In the genomic region with DNA sequence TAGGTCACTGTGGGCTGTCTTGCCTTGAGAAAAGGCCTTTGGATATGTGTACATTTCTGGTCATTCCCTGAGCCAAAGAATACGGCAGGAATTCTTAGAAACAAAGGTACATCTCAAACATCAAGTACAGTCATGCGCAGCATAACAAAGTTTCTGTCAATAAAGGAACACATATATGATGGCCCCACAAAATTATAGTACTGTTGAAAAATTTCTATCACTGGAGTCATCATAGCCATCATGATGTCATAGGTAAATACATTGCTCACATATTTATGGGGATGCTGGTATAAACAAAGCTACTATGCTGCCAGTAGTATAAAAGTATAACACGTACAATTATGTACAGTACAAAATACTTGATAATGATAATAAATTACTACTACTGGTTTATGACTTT, we compare ENCODE assay signal across 25 cellular contexts. TPM values are rescaled to one million over a fixed set of nuclear protein-coding genes. Genes with fewer than 3 reads are reported as not detected.
DNase-seq lines count a peak whose midpoint lies in the region; ATAC-seq, FAIRE-seq and TF ChIP-seq lines count a peak whose summit lies in the region.
"Had no signal": no experiment of that assay in that cellular context is flagged by ENCODE, and none has a peak within 500 bp of the region (broad histone marks: within the 10 kb centered on the region; RNA-seq: fewer than 3 reads in every experiment).

No MANE protein-coding gene starts in this region.

- BruUV-seq in HepG2 (replicated peaks; lab: Mats Ljungman, UMichigan), result no TSS peak
- no TSS peak for BruUV-seq in IMR-90 (replicated peaks; lab: Mats Ljungman, UMichigan)

- TF ChIP-seq CTCF in HepG2 (CRISPR knock-in tag; IDR thresholded peaks at IDR 0.05), result no peak
- no peak for TF ChIP-seq CTCF in right lobe of liver (IDR thresholded peaks at IDR 0.05)
- TF ChIP-seq CTCF in IMR-90 (conservative IDR thresholded peaks at IDR 0.05; ENCODE audit: low read depth, low read length), result no peak
- no peak for TF ChIP-seq CTCF in epithelial cell of esophagus (IDR thresholded peaks at IDR 0.05; ENCODE audit: insufficient read depth, low read depth, low read length, missing control alignments)

- H3K27ac ChIP-seq in HepG2 (ENCODE audit: extremely low read length, insufficient read depth, low read length), result no peak overlapping the region
- no peak overlapping the region for H3K27ac ChIP-seq in right lobe of liver
- H3K27ac ChIP-seq in IMR-90 (ENCODE audit: insufficient read depth, low read length), result no peak overlapping the region
- no peak overlapping the region for H3K27ac ChIP-seq in mesendoderm (ENCODE audit: low read depth, low read length)
- H3K27ac ChIP-seq: A549; BLaER1 treated with 17β-estradiol and CSF1 and Interleukin-3, amounts not matched to agents 10 nM and 100 nM; GM23248 had no signal

- H3K4me1 ChIP-seq in HepG2 (ENCODE audit: insufficient read depth, low read length), result no peaks in the 10 kb centered on the region
- H3K4me1 ChIP-seq in right lobe of liver, result no peaks in the 10 kb centered on the region
- H3K4me1 ChIP-seq in IMR-90 (ENCODE audit: control insufficient read depth, insufficient read depth, low read length), result no peaks in the 10 kb centered on the region
- H3K4me1 ChIP-seq in mesendoderm (ENCODE audit: control insufficient read depth, low read depth, low read length), result no peaks in the 10 kb centered on the region
- H3K4me1 ChIP-seq: A549, BE2C had no signal

- H3K18ac ChIP-seq in IMR-90 (ENCODE audit: low read depth, low read length) (no peak overlapping the region), mesendoderm (ENCODE audit: low read length) (no peak overlapping the region)

- dilution Hi-C loops in IMR-90 (cut with HindIII; ENCODE audit: low sequenced_read_pairs, unreplicated experiment), result no loop called here

- H3K4me3 ChIP-seq in HepG2 (replicated peaks in 1 of 3; ENCODE audit: insufficient read depth in 1 of 3, low read depth in 2 of 3, low read length in 3 of 3), result no peak overlapping the region
- H3K4me3 ChIP-seq in right lobe of liver, result no peak overlapping the region
- H3K4me3 ChIP-seq in IMR-90 (ENCODE audit: insufficient read depth, low read depth, low read length), result no peak overlapping the region
- H3K4me3 ChIP-seq in epithelial cell of esophagus (ENCODE audit: low read length), result no peak overlapping the region
- H3K4me3 ChIP-seq in mesendoderm (ENCODE audit: low read length), result no peak overlapping the region
- H3K4me3 ChIP-seq: A549; BLaER1 treated with 17β-estradiol and CSF1 and Interleukin-3, amounts not matched to agents 10 nM and 100 nM; GM23248 had no signal

- H2BK20ac ChIP-seq in IMR-90 (ENCODE audit: low read depth, low read length), result no peak overlapping the region

- TF ChIP-seq POLR2A in HepG2 (IDR thresholded peaks at IDR 0.05; ENCODE audit: insufficient read depth in 1 of 2, low read depth in 2 of 2, low read length in 2 of 2), result no peak
- TF ChIP-seq POLR2A in right lobe of liver (IDR thresholded peaks at IDR 0.05), result no peak
- TF ChIP-seq POLR2A in IMR-90 (IDR thresholded peaks at IDR 0.05; ENCODE audit: low read depth, low read length), result no peak

- 73% methylated on average over 3 of the region's 3 CpGs for WGBS in HepG2 (ENCODE audit: low lambda C conversion rate)
- WGBS in right lobe of liver (ENCODE audit: insufficient coverage, low coverage, low lambda C conversion rate, missing lambda C conversion rate), result 91% methylated on average over 3 of the region's 3 CpGs
- no CpG with 5 or more reads among the region's 3 CpGs for WGBS in IMR-90 (ENCODE audit: extremely low coverage in 2 of 2, insufficient read length in 1 of 2), 2 experiments
- no CpG with 5 or more reads among the region's 3 CpGs for WGBS in mesendoderm (ENCODE audit: extremely low coverage, insufficient coverage, low lambda C conversion rate)

- H3K9me1 ChIP-seq in IMR-90 (ENCODE audit: insufficient read depth, low read length), result no peaks in the 10 kb centered on the region; the same call in 1 of the 2 replicates

- no peak overlapping the region for H3K14ac ChIP-seq in IMR-90 (replicated peaks; ENCODE audit: low read depth, low read length)

- H2AK9ac ChIP-seq in IMR-90 (replicated peaks; ENCODE audit: low read depth, low read length, poor library complexity), result no peak overlapping the region

- no peak overlapping the region for H3K9ac ChIP-seq in HepG2 (ENCODE audit: insufficient read depth, low read depth, low read length)
- no peak overlapping the region for H3K9ac ChIP-seq in IMR-90 (ENCODE audit: low read depth, low read length)
- no peak overlapping the region for H3K9ac ChIP-seq in mesendoderm (ENCODE audit: low read length)
- H3K9ac ChIP-seq: BLaER1 treated with 17β-estradiol and CSF1 and Interleukin-3, amounts not matched to agents 10 nM and 100 nM; GM23248 had no signal

- H3K36me3 ChIP-seq in HepG2 (replicated peaks in 1 of 2; ENCODE audit: control insufficient read depth in 1 of 2, insufficient read depth in 2 of 2, low read length in 2 of 2) (no peaks in the 10 kb centered on the region), right lobe of liver (no peaks in the 10 kb centered on the region), IMR-90 (ENCODE audit: control insufficient read depth, insufficient read depth, low read length) (no peaks in the 10 kb centered on the region), mesendoderm (ENCODE audit: control insufficient read depth, insufficient read depth, low read length) (no peaks in the 10 kb centered on the region)
- H3K36me3 ChIP-seq: BE2C; BLaER1 treated with 17β-estradiol and CSF1 and Interleukin-3, amounts not matched to agents 10 nM and 100 nM had no signal

- CTCF ChIA-PET in HepG2 (lab: Yijun Ruan, JAX; ENCODE audit: low intra/inter-chr PET ratio, low total read pairs), result no interaction called here
- CTCF ChIA-PET in IMR-90 (lab: Yijun Ruan, JAX), result no interaction called here

- H3K4me2 ChIP-seq in HepG2 (ENCODE audit: low read depth, low read length) (no peak overlapping the region), IMR-90 (ENCODE audit: low read depth, low read length) (no peak overlapping the region), mesendoderm (ENCODE audit: low read length) (no peak overlapping the region)
- H3K4me2 ChIP-seq: A549; BLaER1 treated with 17β-estradiol and CSF1 and Interleukin-3, amounts not matched to agents 10 nM and 100 nM had no signal

- intact Hi-C loops in HepG2 (cut with micrococcal nuclease; ENCODE audit: unreplicated experiment) (no loop called here), right lobe of liver (cut with DNase I) (no loop called here), IMR-90 (cut with micrococcal nuclease) (no loop called here)

- H2BK5ac ChIP-seq in IMR-90 (ENCODE audit: low read depth, low read length, poor library complexity, severe bottlenecking) (no peak overlapping the region), mesendoderm (ENCODE audit: low read length) (no peak overlapping the region)

- H2AK5ac ChIP-seq in IMR-90 (ENCODE audit: low read depth, low read length) (no peak overlapping the region), mesendoderm (ENCODE audit: low read length) (no peak overlapping the region)

- no peak overlapping the region for H2AFZ ChIP-seq in HepG2 (ENCODE audit: low read length)
- no peak overlapping the region for H2AFZ ChIP-seq in IMR-90 (replicated peaks; ENCODE audit: low read length, poor library complexity)
- H2AFZ ChIP-seq: GM23248 had no signal

- no peaks in the 10 kb centered on the region for H3K27me3 ChIP-seq in HepG2 (ENCODE audit: control insufficient read depth in 1 of 2, insufficient read depth in 2 of 2, low read length in 2 of 2)
- H3K27me3 ChIP-seq in right lobe of liver, result no peaks in the 10 kb centered on the region
- H3K27me3 ChIP-seq in IMR-90 (ENCODE audit: control insufficient read depth, insufficient read depth, low read length), result no peaks in the 10 kb centered on the region
- H3K27me3 ChIP-seq in mesendoderm (ENCODE audit: insufficient read depth, low read length, poor library complexity), result no peaks in the 10 kb centered on the region
- H3K27me3 ChIP-seq: BE2C had no signal

- no peak overlapping the region for H3K4ac ChIP-seq in IMR-90 (ENCODE audit: low read depth, low read length)
- no peak overlapping the region for H3K4ac ChIP-seq in mesendoderm (ENCODE audit: low read depth, low read length)

- H2BK120ac ChIP-seq in IMR-90 (ENCODE audit: low read depth, low read length) (no peak overlapping the region), mesendoderm (ENCODE audit: low read depth, low read length) (no peak overlapping the region)

- POLR2A ChIA-PET in HepG2 (lab: Yijun Ruan, JAX), result no interaction called here
- POLR2A ChIA-PET in IMR-90 (lab: Charles Lee; ENCODE audit: unreplicated experiment), result no interaction called here

- TF ChIP-seq RAD21 in HepG2 (CRISPR knock-in tag; IDR thresholded peaks at IDR 0.05) (no peak), IMR-90 (IDR thresholded peaks at IDR 0.05; ENCODE audit: low read length) (no peak)

- H3K56ac ChIP-seq in IMR-90 (ENCODE audit: extremely low read depth, insufficient read depth, low read length) (no peak overlapping the region), mesendoderm (ENCODE audit: low read length) (no peak overlapping the region)

- H2BK15ac ChIP-seq in IMR-90 (ENCODE audit: low read depth, low read length) (no peak overlapping the region), mesendoderm (replicated peaks; ENCODE audit: low read depth) (no peak overlapping the region)

- in situ Hi-C loops in HepG2 (cut with HindIII; ENCODE audit: extremely low pct_ligation_motif_present, low pct_unique_long_range_greater_than_20kb) (loop anchor here (25.0 kb wide), 1 partner anchor 505 kb away; the partner anchor contains the start of gene CD96), IMR-90 (cut with MboI; ENCODE audit: low sequenced_read_pairs) (no loop called here)

- no peak for ATAC-seq in HepG2
- no peak for ATAC-seq in right lobe of liver
- no peak for ATAC-seq in IMR-90 (ENCODE audit: low read depth)
- ATAC-seq: A549 had no signal

- FAIRE-seq in HepG2 (lab: Jason Lieb, UNC), result no peak
- FAIRE-seq: A549, D721Med, G401.6, GM12892, H1 had no signal

- no peaks in the 10 kb centered on the region for H3K9me3 ChIP-seq in HepG2 (ENCODE audit: low read length)
- H3K9me3 ChIP-seq in right lobe of liver, result no peaks in the 10 kb centered on the region
- no peaks in the 10 kb centered on the region for H3K9me3 ChIP-seq in IMR-90 (ENCODE audit: control insufficient read depth, insufficient read depth, low read length)
- H3K9me3 ChIP-seq: A549, BE2C had no signal

- H4K8ac ChIP-seq in IMR-90 (ENCODE audit: low read depth in 2 of 2, low read length in 2 of 2) (no peak overlapping the region), mesendoderm (ENCODE audit: low read depth, low read length) (no peak overlapping the region)

- no peak overlapping the region for H4K5ac ChIP-seq in IMR-90 (ENCODE audit: low read depth, low read length)
- H4K5ac ChIP-seq in mesendoderm (ENCODE audit: low read length), result no peak overlapping the region

- DNase-seq in HepG2 (ENCODE audit: low spot score) (no peak), right lobe of liver (no peak), IMR-90 (peak; percentile 23), epithelial cell of esophagus (ENCODE audit: low read depth) (peak; percentile 18), mesendoderm (no peak), NCI-H446 (lab: John Stamatoyannopoulos, UW) (no peak), NCI-H1048 (lab: John Stamatoyannopoulos, UW) (no peak)
- DNase-seq: 8988T; ACHN; AML-193; BE2C; CD4-positive, alpha-beta T cell; CD8-positive, alpha-beta memory T cell; DMS 273 treated with DMSO at 0.1 percent for 48 hours; DND-41; GM23248; H7; HCEC 1CT had no signal

- H3K23ac ChIP-seq in IMR-90 (ENCODE audit: low read depth, low read length) (no peak overlapping the region), mesendoderm (ENCODE audit: low read length) (no peak overlapping the region)

- H4K20me1 ChIP-seq in HepG2 (ENCODE audit: insufficient read depth, low read length), result no peaks in the 10 kb centered on the region
- H4K20me1 ChIP-seq in IMR-90 (ENCODE audit: insufficient read depth, low read length), result no peaks in the 10 kb centered on the region
- H4K20me1 ChIP-seq: BLaER1 treated with 17β-estradiol and CSF1 and Interleukin-3, amounts not matched to agents 10 nM and 100 nM had no signal

- H4K91ac ChIP-seq in IMR-90 (ENCODE audit: insufficient read depth, low read depth, low read length), result no peak overlapping the region

- no peaks in the 10 kb centered on the region for H3K79me2 ChIP-seq in HepG2 (ENCODE audit: insufficient read depth, low read length)
- H3K79me2 ChIP-seq in mesendoderm (ENCODE audit: control insufficient read depth, insufficient read depth, low read length), result no peaks in the 10 kb centered on the region

- H3K79me1 ChIP-seq in IMR-90 (ENCODE audit: low read depth in 1 of 2, low read length in 2 of 2), result no peaks in the 10 kb centered on the region
- H3K79me1 ChIP-seq in mesendoderm (ENCODE audit: low read length), result no peaks in the 10 kb centered on the region

- no peak for TF ChIP-seq EP300 in HepG2 (IDR thresholded peaks at IDR 0.05; ENCODE audit: low read depth in 2 of 2, low read length in 2 of 2)
- no peak for TF ChIP-seq EP300 in HepG2 (CRISPR knock-in tag; IDR thresholded peaks at IDR 0.05; ENCODE audit: borderline replicate concordance)

RNA-seq across cellular contexts. Expression of gene NECTIN3, which starts 38.9 kb away (rescaled TPM):
- total RNA-seq in HepG2 (2016; rRNA removed; fragmentation: Illumina TruSeq; extraction: Trizol), result 28.7 and 45.1 TPM in 2 replicates
- total RNA-seq in HepG2 (2016; cell fraction: cytosol; rRNA removed; fragmentation: Illumina TruSeq; extraction: Trizol; ENCODE audit: low read depth), result 85.1 and 110 TPM in 2 replicates
- 28.0 and 47.2 TPM in 2 replicates for total RNA-seq in HepG2 (2016; cell fraction: insoluble cytoplasmic fraction; rRNA removed; fragmentation: Illumina TruSeq; extraction: Trizol)
- 66.1 and 83.0 TPM in 2 replicates for total RNA-seq in HepG2 (2016; cell fraction: membrane; rRNA removed; fragmentation: Illumina TruSeq; extraction: Trizol)
- total RNA-seq in HepG2 (2016; cell fraction: nucleus; rRNA removed; fragmentation: Illumina TruSeq; extraction: Trizol), result 52.9 and 66.5 TPM in 2 replicates
- polyA plus RNA-seq in HepG2 (2011; rRNA removed), result 9.1 and 10.4 TPM in 2 replicates
- 4.9 and 8.6 TPM in 2 replicates for polyA plus RNA-seq in HepG2 (2011; cell fraction: cytosol; rRNA removed)
- polyA plus RNA-seq in HepG2 (2011; cell fraction: nucleus; rRNA removed), result 4.9 and 7.2 TPM in 2 replicates
- polyA plus RNA-seq in HepG2 (2012), result 10.2 TPM in 2 replicates
- polyA plus RNA-seq in HepG2 (2016; cell fraction: cytosol; fragmentation: Illumina TruSeq; extraction: Trizol; ENCODE audit: low read depth), result 1.2 and 1.3 TPM in 2 replicates
- polyA plus RNA-seq in HepG2 (2016; cell fraction: insoluble cytoplasmic fraction; fragmentation: Illumina TruSeq; extraction: Trizol; ENCODE audit: low read depth), result 10.9 and 12.8 TPM in 2 replicates
- 2.6 and 3.2 TPM in 2 replicates for polyA plus RNA-seq in HepG2 (2016; cell fraction: membrane; fragmentation: Illumina TruSeq; extraction: Trizol; ENCODE audit: low read depth)
- polyA plus RNA-seq in HepG2 (2016; cell fraction: nucleus; fragmentation: Illumina TruSeq; extraction: Trizol; ENCODE audit: insufficient read depth, low read depth), result 16.9 and 18.8 TPM in 2 replicates
- 18.5 and 21.9 TPM in 2 replicates for polyA minus RNA-seq in HepG2 (2011; rRNA and poly(A)+ RNA removed; ENCODE audit: low replicate concordance)
- polyA minus RNA-seq in HepG2 (2011; cell fraction: cytosol; rRNA and poly(A)+ RNA removed), result 29.8 and 30.9 TPM in 2 replicates
- 94.6 and 102 TPM in 2 replicates for polyA minus RNA-seq in HepG2 (2011; cell fraction: nucleus; rRNA and poly(A)+ RNA removed)
- 10 to 100 TPM; 15.1 to 31.0 (median 23.1) TPM for total RNA-seq in right lobe of liver
- total RNA-seq in IMR-90 (2012; rRNA removed), result 155 and 182 TPM in 2 replicates
- polyA plus RNA-seq in IMR-90 (2012; rRNA removed), result 31.4 and 34.7 TPM in 2 replicates
- polyA plus RNA-seq in IMR-90 (2012; cell fraction: cytosol; rRNA removed), result 6.9 and 7.8 TPM in 2 replicates
- 4.0 and 17.1 TPM in 2 replicates for polyA plus RNA-seq in IMR-90 (2012; cell fraction: nucleus; rRNA removed; ENCODE audit: low replicate concordance)
- 14.5 TPM for polyA plus RNA-seq in mesendoderm (2013, experiment 1 of 2)
- polyA plus RNA-seq in mesendoderm (2013, experiment 2 of 2), result 14.2 TPM
- polyA plus RNA-seq: CD14-positive monocyte had no signal

Comparison
In these comparisons a context has a peak if more than half of its experiments do, and no peak if none do; other contexts are left out.
1. DNase-seq: peak in IMR-90 (single experiment) and epithelial cell of esophagus (single experiment); none in HepG2 (single experiment), right lobe of liver (0 of 3), mesendoderm (single experiment), NCI-H446 (0 of 2) and NCI-H1048 (single experiment).